In genomic region chr1:226677121-226678020, GRCh38 we compare ENCODE assay signal across 8 cellular contexts.
DNase-seq lines count a peak whose midpoint lies in the region; ATAC-seq, FAIRE-seq and TF ChIP-seq lines count a peak whose summit lies in the region.

No MANE protein-coding gene starts in this region.

- peak; percentile 96 for DNase-seq in AG08395 (ENCODE audit: low spot score)
- peak; percentile 75 for DNase-seq in NCI-H69 (lab: John Stamatoyannopoulos, UW)
- peak; percentile 64 for DNase-seq in activated T-helper 1 cell treated with anti-CD3 and anti-CD28 coated beads, Interleukin-12 subunit alpha, Interleukin-12 subunit beta, Interleukin-2, Interleukin-4 antibody, amounts not matched to agents 30 ng/mL and 10 ng/mL and 1 ng/mL, durations not matched to agents 14 hours and 24 hours and 36 hours (ENCODE audit: low spot score)
- DNase-seq in fibroblast of mammary gland (ENCODE audit: low read depth): peak; percentile 91
- peak; percentile 78 to 83 (median 79) for DNase-seq in ovary
- peak; percentile 81 for DNase-seq in urothelium cell line (ENCODE audit: low spot score)

- no peak for TF ChIP-seq POLR2A in ovary (IDR thresholded peaks at IDR 0.05)

- no peaks in the 10 kb centered on the region for H3K27me3 ChIP-seq in ovary

- peaks cover 14% of the 10 kb centered on the region for H3K36me3 Mint-ChIP-seq in activated T-helper 1 cell treated with anti-CD3 and anti-CD28 coated beads, Interleukin-12 subunit alpha, Interleukin-12 subunit beta, Interleukin-2, Interleukin-4 antibody, amounts not matched to agents 30 ng/mL and 10 ng/mL and 1 ng/mL, durations not matched to agents 14 hours and 24 hours and 36 hours (ENCODE audit: low read depth)

- peak overlapping the region; percentile 75 for H3K4me3 Mint-ChIP-seq in activated T-helper 1 cell treated with anti-CD3 and anti-CD28 coated beads, Interleukin-12 subunit alpha, Interleukin-12 subunit beta, Interleukin-2, Interleukin-4 antibody, amounts not matched to agents 30 ng/mL and 10 ng/mL and 1 ng/mL, durations not matched to agents 14 hours and 24 hours and 36 hours

- ATAC-seq in GM21528 (IDR thresholded peaks at IDR 0.05; ENCODE audit: low FRiP score, unreplicated experiment) (peak; percentile 33), HG02588 (IDR thresholded peaks at IDR 0.05; ENCODE audit: unreplicated experiment) (no peak)

- peaks cover 20% of the 10 kb centered on the region for H3K4me1 ChIP-seq in ovary (ENCODE audit: insufficient read depth)

- TF ChIP-seq EP300 in ovary (IDR thresholded peaks at IDR 0.05): no peak

- no peaks in the 10 kb centered on the region for H3K27me3 Mint-ChIP-seq in activated T-helper 1 cell treated with anti-CD3 and anti-CD28 coated beads, Interleukin-12 subunit alpha, Interleukin-12 subunit beta, Interleukin-2, Interleukin-4 antibody, amounts not matched to agents 30 ng/mL and 10 ng/mL and 1 ng/mL, durations not matched to agents 14 hours and 24 hours and 36 hours (ENCODE audit: insufficient read depth)

- H3K4me3 ChIP-seq in fibroblast of mammary gland (ENCODE audit: control insufficient read depth, low read depth, low read length) (no peak overlapping the region), ovary (no peak overlapping the region)

- peak; percentile 44 for FAIRE-seq in urothelium cell line (lab: Jason Lieb, UNC)

- H3K36me3 ChIP-seq in ovary: no peaks in the 10 kb centered on the region

- peak overlapping the region; percentile 93 for H3K27ac Mint-ChIP-seq in activated T-helper 1 cell treated with anti-CD3 and anti-CD28 coated beads, Interleukin-12 subunit alpha, Interleukin-12 subunit beta, Interleukin-2, Interleukin-4 antibody, amounts not matched to agents 30 ng/mL and 10 ng/mL and 1 ng/mL, durations not matched to agents 14 hours and 24 hours and 36 hours

- TF ChIP-seq CTCF in fibroblast of mammary gland (conservative IDR thresholded peaks at IDR 0.05; ENCODE audit: control insufficient read depth, insufficient read depth, low read depth, low read length) (peak; percentile 2), ovary (IDR thresholded peaks at IDR 0.05) (no peak)

- 56 to 61% (median 57%) methylated on average over 11 of the region's 11 CpGs for WGBS in ovary, 3 donors

- peaks cover 91% of the 10 kb centered on the region for H3K4me1 Mint-ChIP-seq in activated T-helper 1 cell treated with anti-CD3 and anti-CD28 coated beads, Interleukin-12 subunit alpha, Interleukin-12 subunit beta, Interleukin-2, Interleukin-4 antibody, amounts not matched to agents 30 ng/mL and 10 ng/mL and 1 ng/mL, durations not matched to agents 14 hours and 24 hours and 36 hours (ENCODE audit: low read depth)

- H3K9me3 ChIP-seq in ovary: no peaks in the 10 kb centered on the region

- H3K9me3 Mint-ChIP-seq in activated T-helper 1 cell treated with anti-CD3 and anti-CD28 coated beads, Interleukin-12 subunit alpha, Interleukin-12 subunit beta, Interleukin-2, Interleukin-4 antibody, amounts not matched to agents 30 ng/mL and 10 ng/mL and 1 ng/mL, durations not matched to agents 14 hours and 24 hours and 36 hours: no peaks in the 10 kb centered on the region

- intact Hi-C loops in activated T-helper 1 cell treated with anti-CD3 and anti-CD28 coated beads, Interleukin-12 subunit alpha, Interleukin-12 subunit beta, Interleukin-2, Interleukin-4 antibody, amounts not matched to agents 30 ng/mL and 10 ng/mL and 1 ng/mL, durations not matched to agents 14 hours and 24 hours and 36 hours (cut with micrococcal nuclease): loop anchor here (5.0 kb wide), 2 partner anchors 120 to 270 kb away; partner anchors contain the start of gene PARP1
- intact Hi-C loops in ovary (cut with DNase I): no loop called here

- H3K27ac ChIP-seq in ovary: peak overlapping the region; percentile 60 to 75
